ENCODE assay signal across 20 cellular contexts in genomic region chr9:71814805-71815204, GRCh38.
"Had no signal": no experiment of that assay in that cellular context is flagged by ENCODE, and none has a peak within 500 bp of the region (broad histone marks: within the 10 kb centered on the region; RNA-seq: fewer than 3 reads in every experiment).

No MANE protein-coding gene starts in this region.

- DNase-seq: activated B cell treated with CpG ODN at 0.5 μM for 24 hours; activated CD4-positive, alpha-beta T cell treated with anti-CD3 and anti-CD28 coated beads, Interleukin-2, amount 50 U/mL, for 1 hour; activated naive CD4-positive, alpha-beta T cell treated with anti-CD3 and anti-CD28 coated beads for 36 hours; activated T-cell treated with anti-CD3 and anti-CD28 coated beads for 4 hours; effector memory CD8-positive, alpha-beta T cell; foreskin keratinocyte; pancreas; retina; SK-N-SH; stimulated activated CD4-positive, alpha-beta T cell treated with anti-CD3 and anti-CD28 coated beads, Interleukin-4, amount 100 ng/mL, for 4 hours; stimulated activated naive CD8-positive, alpha-beta T cell treated with anti-CD3 and anti-CD28 coated beads, Interleukin-15, amount 100 ng/mL, for 72 hours had no signal

- H3K27ac Mint-ChIP-seq: activated B cell treated with CpG ODN at 0.5 μM for 24 hours; activated naive CD4-positive, alpha-beta T cell treated with anti-CD3 and anti-CD28 coated beads for 36 hours; activated T-helper 17 cell treated with anti-CD3 and anti-CD28 coated beads, Interleukin-2, amount 50 U/mL, for 72 hours; effector memory CD8-positive, alpha-beta T cell; neural progenitor cell; stimulated activated naive CD8-positive, alpha-beta T cell treated with anti-CD3 and anti-CD28 coated beads, Interleukin-15, amount 100 ng/mL, for 72 hours; T-helper 1 cell treated with Interleukin-12 subunit alpha and Interleukin-12 subunit beta and Interleukin-4 antibody, amounts not matched to agents 30 μg/mL and 1 μg/mL, for 36 hours had no signal

- H3K27me3 Mint-ChIP-seq: activated B cell treated with CpG ODN at 0.5 μM for 24 hours; activated T-helper 17 cell treated with anti-CD3 and anti-CD28 coated beads, Interleukin-2, amount 50 U/mL, for 72 hours; central memory CD8-positive, alpha-beta T cell; effector memory CD8-positive, alpha-beta T cell; stimulated activated naive CD8-positive, alpha-beta T cell treated with anti-CD3 and anti-CD28 coated beads, Interleukin-15, amount 100 ng/mL, for 72 hours had no signal

- H3K4me1 Mint-ChIP-seq: activated T-helper 17 cell treated with anti-CD3 and anti-CD28 coated beads, Interleukin-2, amount 50 U/mL, for 72 hours had no signal

- H3K4me1 ChIP-seq: foreskin keratinocyte, tibial nerve had no signal

- H3K36me3 ChIP-seq: heart left ventricle, neural progenitor cell, pancreas, tibial nerve had no signal

- H3K4me3 Mint-ChIP-seq: activated B cell treated with CpG ODN at 0.5 μM for 24 hours; activated naive CD4-positive, alpha-beta T cell treated with anti-CD3 and anti-CD28 coated beads for 36 hours; activated T-helper 17 cell treated with anti-CD3 and anti-CD28 coated beads, Interleukin-2, amount 50 U/mL, for 72 hours; central memory CD8-positive, alpha-beta T cell; effector memory CD8-positive, alpha-beta T cell; neural progenitor cell; stimulated activated naive CD8-positive, alpha-beta T cell treated with anti-CD3 and anti-CD28 coated beads, Interleukin-15, amount 100 ng/mL, for 72 hours; T-helper 1 cell treated with Interleukin-12 subunit alpha and Interleukin-12 subunit beta and Interleukin-4 antibody, amounts not matched to agents 30 μg/mL and 1 μg/mL, for 36 hours had no signal

- H3K27ac ChIP-seq: epithelial cell of prostate, foreskin keratinocyte, neural progenitor cell, pancreas, skin epidermis, tibial nerve had no signal

- H3K9me3 ChIP-seq: heart left ventricle, pancreas, SK-N-SH, tibial nerve had no signal

- H3K4me3 ChIP-seq: heart left ventricle, neural progenitor cell, pancreas, skin epidermis, tibial nerve had no signal

- H3K27me3 ChIP-seq: foreskin keratinocyte, heart left ventricle, neural progenitor cell, pancreas, tibial nerve had no signal

- ATAC-seq: activated T-helper 17 cell treated with anti-CD3 and anti-CD28 coated beads, Interleukin-2, amount 50 U/mL, for 72 hours; effector memory CD8-positive, alpha-beta T cell; foreskin keratinocyte; left lobe of liver; stimulated activated naive CD8-positive, alpha-beta T cell treated with anti-CD3 and anti-CD28 coated beads, Interleukin-15, amount 100 ng/mL, for 72 hours had no signal

- H3K9me3 Mint-ChIP-seq: activated B cell treated with CpG ODN at 0.5 μM for 24 hours; activated naive CD4-positive, alpha-beta T cell treated with anti-CD3 and anti-CD28 coated beads for 36 hours; activated T-helper 17 cell treated with anti-CD3 and anti-CD28 coated beads, Interleukin-2, amount 50 U/mL, for 72 hours; central memory CD8-positive, alpha-beta T cell; effector memory CD8-positive, alpha-beta T cell; neural progenitor cell; stimulated activated naive CD8-positive, alpha-beta T cell treated with anti-CD3 and anti-CD28 coated beads, Interleukin-15, amount 100 ng/mL, for 72 hours; T-helper 1 cell treated with Interleukin-12 subunit alpha and Interleukin-12 subunit beta and Interleukin-4 antibody, amounts not matched to agents 30 μg/mL and 1 μg/mL, for 36 hours had no signal

- H3K9ac ChIP-seq: neural progenitor cell, SK-N-SH had no signal

- H3K36me3 Mint-ChIP-seq: neural progenitor cell had no signal
